ENCODE assay signal across 1 cellular context in the genomic region with DNA sequence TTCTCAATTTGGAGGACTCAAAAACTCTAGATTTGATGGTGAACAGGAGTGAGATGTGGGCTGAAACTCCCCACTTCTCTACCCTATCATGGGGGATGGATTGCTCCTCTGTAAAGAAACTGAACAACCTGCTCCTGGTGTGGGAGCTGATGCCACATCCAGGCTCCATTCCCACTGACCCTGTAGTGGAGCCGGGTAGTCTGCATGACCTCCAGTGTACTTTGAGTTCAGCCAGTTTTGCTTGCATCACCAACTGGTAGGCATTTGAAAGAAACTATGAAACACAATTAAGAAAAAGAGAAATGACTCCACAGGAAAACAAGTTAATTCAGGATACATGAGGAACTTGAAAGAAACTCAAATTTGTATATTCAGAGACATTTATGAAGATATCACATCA.
TF ChIP-seq lines count a peak whose summit lies in the region.

No MANE protein-coding gene starts in this region.

TF ChIP-seq in liver, 16 proteins besides CTCF, POLR2A, EP300 and RAD21:
- TF ChIP-seq, protein P1, sequence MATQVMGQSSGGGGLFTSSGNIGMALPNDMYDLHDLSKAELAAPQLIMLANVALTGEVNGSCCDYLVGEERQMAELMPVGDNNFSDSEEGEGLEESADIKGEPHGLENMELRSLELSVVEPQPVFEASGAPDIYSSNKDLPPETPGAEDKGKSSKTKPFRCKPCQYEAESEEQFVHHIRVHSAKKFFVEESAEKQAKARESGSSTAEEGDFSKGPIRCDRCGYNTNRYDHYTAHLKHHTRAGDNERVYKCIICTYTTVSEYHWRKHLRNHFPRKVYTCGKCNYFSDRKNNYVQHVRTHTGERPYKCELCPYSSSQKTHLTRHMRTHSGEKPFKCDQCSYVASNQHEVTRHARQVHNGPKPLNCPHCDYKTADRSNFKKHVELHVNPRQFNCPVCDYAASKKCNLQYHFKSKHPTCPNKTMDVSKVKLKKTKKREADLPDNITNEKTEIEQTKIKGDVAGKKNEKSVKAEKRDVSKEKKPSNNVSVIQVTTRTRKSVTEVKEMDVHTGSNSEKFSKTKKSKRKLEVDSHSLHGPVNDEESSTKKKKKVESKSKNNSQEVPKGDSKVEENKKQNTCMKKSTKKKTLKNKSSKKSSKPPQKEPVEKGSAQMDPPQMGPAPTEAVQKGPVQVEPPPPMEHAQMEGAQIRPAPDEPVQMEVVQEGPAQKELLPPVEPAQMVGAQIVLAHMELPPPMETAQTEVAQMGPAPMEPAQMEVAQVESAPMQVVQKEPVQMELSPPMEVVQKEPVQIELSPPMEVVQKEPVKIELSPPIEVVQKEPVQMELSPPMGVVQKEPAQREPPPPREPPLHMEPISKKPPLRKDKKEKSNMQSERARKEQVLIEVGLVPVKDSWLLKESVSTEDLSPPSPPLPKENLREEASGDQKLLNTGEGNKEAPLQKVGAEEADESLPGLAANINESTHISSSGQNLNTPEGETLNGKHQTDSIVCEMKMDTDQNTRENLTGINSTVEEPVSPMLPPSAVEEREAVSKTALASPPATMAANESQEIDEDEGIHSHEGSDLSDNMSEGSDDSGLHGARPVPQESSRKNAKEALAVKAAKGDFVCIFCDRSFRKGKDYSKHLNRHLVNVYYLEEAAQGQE (IDR thresholded peaks at IDR 0.05), result peak; percentile 21
- TF ChIP-seq NR2F2 (IDR thresholded peaks at IDR 0.05), result no peak
- TF ChIP-seq EGR1 (IDR thresholded peaks at IDR 0.05; ENCODE audit: low read depth in 2 of 2), result no peak
- peak; percentile 44 to 79 for TF ChIP-seq HNF4A (conservative IDR thresholded peaks at IDR 0.05)
- TF ChIP-seq YY1 (IDR thresholded peaks at IDR 0.05), result peak; percentile 65
- TF ChIP-seq, protein P2, sequence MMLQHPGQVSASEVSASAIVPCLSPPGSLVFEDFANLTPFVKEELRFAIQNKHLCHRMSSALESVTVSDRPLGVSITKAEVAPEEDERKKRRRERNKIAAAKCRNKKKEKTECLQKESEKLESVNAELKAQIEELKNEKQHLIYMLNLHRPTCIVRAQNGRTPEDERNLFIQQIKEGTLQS (IDR thresholded peaks at IDR 0.05), result peak; percentile 55
- TF ChIP-seq, protein P3, sequence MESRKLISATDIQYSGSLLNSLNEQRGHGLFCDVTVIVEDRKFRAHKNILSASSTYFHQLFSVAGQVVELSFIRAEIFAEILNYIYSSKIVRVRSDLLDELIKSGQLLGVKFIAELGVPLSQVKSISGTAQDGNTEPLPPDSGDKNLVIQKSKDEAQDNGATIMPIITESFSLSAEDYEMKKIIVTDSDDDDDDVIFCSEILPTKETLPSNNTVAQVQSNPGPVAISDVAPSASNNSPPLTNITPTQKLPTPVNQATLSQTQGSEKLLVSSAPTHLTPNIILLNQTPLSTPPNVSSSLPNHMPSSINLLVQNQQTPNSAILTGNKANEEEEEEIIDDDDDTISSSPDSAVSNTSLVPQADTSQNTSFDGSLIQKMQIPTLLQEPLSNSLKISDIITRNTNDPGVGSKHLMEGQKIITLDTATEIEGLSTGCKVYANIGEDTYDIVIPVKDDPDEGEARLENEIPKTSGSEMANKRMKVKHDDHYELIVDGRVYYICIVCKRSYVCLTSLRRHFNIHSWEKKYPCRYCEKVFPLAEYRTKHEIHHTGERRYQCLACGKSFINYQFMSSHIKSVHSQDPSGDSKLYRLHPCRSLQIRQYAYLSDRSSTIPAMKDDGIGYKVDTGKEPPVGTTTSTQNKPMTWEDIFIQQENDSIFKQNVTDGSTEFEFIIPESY (IDR thresholded peaks at IDR 0.05), result no peak
- peak; percentile 12 for TF ChIP-seq SP1 (IDR thresholded peaks at IDR 0.05)
- no peak for TF ChIP-seq FOXA1 (IDR thresholded peaks at IDR 0.05)
- TF ChIP-seq RXRA (IDR thresholded peaks at IDR 0.05), result peak; percentile 34 to 86
